In genomic region chr3:184685646-184686045, GRCh38 we compare ENCODE assay signal across 14 cellular contexts. TPM values are rescaled to one million over a fixed set of nuclear protein-coding genes. Genes with fewer than 3 reads are reported as not detected.
DNase-seq lines count a peak whose midpoint lies in the region; ATAC-seq and TF ChIP-seq lines count a peak whose summit lies in the region.
"Had no signal": no experiment of that assay in that cellular context is flagged by ENCODE, and none has a peak within 500 bp of the region (broad histone marks: within the 10 kb centered on the region; RNA-seq: fewer than 3 reads in every experiment).

No MANE protein-coding gene starts in this region.

- H3K9me3 ChIP-seq in cardiac muscle cell (ENCODE audit: low read depth), result no peaks in the 10 kb centered on the region
- H3K9me3 ChIP-seq: A549, gastrocnemius medialis had no signal

- intact Hi-C loops in Right ventricle myocardium inferior (cut with DNase I), result no loop called here

- peaks cover 9% of the 10 kb centered on the region for H3K27me3 Mint-ChIP-seq in brain

- peak overlapping the region; percentile 18 to 96 (median 95) for H3K27ac Mint-ChIP-seq in brain
- H3K27ac Mint-ChIP-seq: naive thymus-derived CD8-positive, alpha-beta T cell had no signal

- no peaks in the 10 kb centered on the region for H3K36me3 Mint-ChIP-seq in brain
- H3K36me3 Mint-ChIP-seq: naive thymus-derived CD8-positive, alpha-beta T cell had no signal

- peak in 1 of 2 donors; percentile 52 for DNase-seq in cardiac muscle cell (ENCODE audit: low read depth in 1 of 2, low spot score in 1 of 2)
- no peak for DNase-seq in Right ventricle myocardium inferior (ENCODE audit: missing footprints)
- peak; percentile 42 for DNase-seq in myocyte (ENCODE audit: low read depth)
- no peak for DNase-seq in EL
- DNase-seq in globus pallidus (ENCODE audit: low spot score), result no peak
- DNase-seq in activated T-cell treated with anti-CD3 and anti-CD28 coated beads, Interleukin-2, amount 50 U/mL, for 48 hours, result no peak
- no peak for DNase-seq in germinal center (ENCODE audit: low spot score)
- DNase-seq: activated gamma-delta T cell treated with Interleukin-2 at 50 U/mL for 16 hours; gastrocnemius medialis; naive thymus-derived CD8-positive, alpha-beta T cell; NCI-H1092; small intestine had no signal

- H3K9me3 Mint-ChIP-seq in brain, result peaks cover 0 to 5% (median 0%) of the 10 kb centered on the region in 5 experiments
- H3K9me3 Mint-ChIP-seq: naive thymus-derived CD8-positive, alpha-beta T cell had no signal

- no peak overlapping the region for H3K4me3 ChIP-seq in cardiac muscle cell
- H3K4me3 ChIP-seq: A549, gastrocnemius medialis had no signal

- no peaks in the 10 kb centered on the region for H3K27me3 ChIP-seq in cardiac muscle cell
- H3K27me3 ChIP-seq: gastrocnemius medialis had no signal

- no peaks in the 10 kb centered on the region for H3K36me3 ChIP-seq in cardiac muscle cell
- H3K36me3 ChIP-seq: gastrocnemius medialis had no signal

- ATAC-seq in Right ventricle myocardium inferior, result no peak
- ATAC-seq: A549; gastrocnemius medialis; naive thymus-derived CD8-positive, alpha-beta T cell had no signal

- H3K4me1 ChIP-seq in cardiac muscle cell (ENCODE audit: low read depth), result peaks cover 11% of the 10 kb centered on the region
- H3K4me1 ChIP-seq: A549 had no signal

- H3K4me3 Mint-ChIP-seq in brain, result peak overlapping the region in 1 of 5 experiments; percentile 26
- H3K4me3 Mint-ChIP-seq: naive thymus-derived CD8-positive, alpha-beta T cell had no signal

- H3K4me1 Mint-ChIP-seq in brain, result peaks cover 70% of the 10 kb centered on the region

- no peak for TF ChIP-seq CTCF in cardiac muscle cell (IDR thresholded peaks at IDR 0.05; ENCODE audit: low read depth, low read length)
- TF ChIP-seq CTCF in brain (conservative IDR thresholded peaks at IDR 0.05), result no peak

- peak overlapping the region; percentile 65 for H3K27ac ChIP-seq in cardiac muscle cell
- H3K27ac ChIP-seq: A549, gastrocnemius medialis had no signal

RNA-seq across cellular contexts. Expression of gene MAGEF1, which starts 26.2 kb away (rescaled TPM):
- total RNA-seq in cardiac muscle cell (200 and 255 TPM in 2 replicates), Right ventricle myocardium inferior (31.3 TPM), myocyte (82.9 and 111 TPM in 2 replicates)
- polyA plus RNA-seq in cardiac muscle cell (236 and 249 TPM in 2 replicates), brain (ENCODE audit: insufficient read depth, low read depth, low replicate concordance) (98.8 TPM)
- polyA plus RNA-seq in myocyte (2012), result 49.6 TPM
